In the genomic region with DNA sequence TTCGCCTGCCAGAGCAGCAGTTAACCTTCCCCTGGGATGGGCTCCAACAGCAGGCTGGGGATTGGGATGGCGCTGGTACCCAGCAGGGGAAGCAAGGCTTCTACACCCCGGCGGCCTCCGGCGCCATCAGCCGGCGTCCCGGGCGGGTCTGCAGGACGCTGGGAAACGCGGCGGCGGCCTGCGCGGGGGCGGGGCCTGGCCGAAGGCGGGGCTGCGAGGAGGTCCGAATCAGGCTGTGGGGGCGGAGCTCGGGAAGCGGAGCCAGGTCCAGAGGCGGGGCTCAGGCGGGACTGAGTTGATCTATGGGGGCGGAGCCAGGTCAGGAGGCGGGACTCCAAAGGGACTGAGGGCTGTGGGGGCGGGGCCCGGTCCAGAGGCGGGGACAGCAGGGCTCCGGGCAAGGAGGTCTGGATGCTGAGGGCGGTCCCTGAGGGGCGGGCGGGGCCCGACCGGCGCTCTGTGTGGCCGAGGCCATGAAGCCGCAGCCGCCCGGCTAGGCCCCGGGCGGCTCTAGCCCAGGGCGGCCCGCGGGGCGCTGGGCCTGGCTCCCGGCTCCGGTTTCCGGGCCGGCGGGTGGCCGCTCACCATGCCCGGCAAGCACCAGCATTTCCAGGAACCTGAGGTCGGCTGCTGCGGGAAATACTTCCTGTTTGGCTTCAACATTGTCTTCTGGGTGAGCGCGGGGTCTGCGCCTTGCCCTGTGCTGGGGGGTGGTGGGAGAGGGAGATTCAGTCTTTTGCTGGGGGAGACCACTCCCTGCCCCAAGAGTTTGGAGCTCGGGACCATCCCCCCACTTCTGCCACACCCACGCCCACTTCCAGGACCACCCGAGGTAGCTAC, we compare ENCODE assay signal across 8 cellular contexts. TPM values are rescaled to one million over a fixed set of nuclear protein-coding genes. Genes with fewer than 3 reads are reported as not detected.
A peak's percentile ranks its signal among the peaks of the same experiment; 100 is the strongest.
DNase-seq lines count a peak whose midpoint lies in the region; ATAC-seq, FAIRE-seq and TF ChIP-seq lines count a peak whose summit lies in the region.

A gene with protein sequence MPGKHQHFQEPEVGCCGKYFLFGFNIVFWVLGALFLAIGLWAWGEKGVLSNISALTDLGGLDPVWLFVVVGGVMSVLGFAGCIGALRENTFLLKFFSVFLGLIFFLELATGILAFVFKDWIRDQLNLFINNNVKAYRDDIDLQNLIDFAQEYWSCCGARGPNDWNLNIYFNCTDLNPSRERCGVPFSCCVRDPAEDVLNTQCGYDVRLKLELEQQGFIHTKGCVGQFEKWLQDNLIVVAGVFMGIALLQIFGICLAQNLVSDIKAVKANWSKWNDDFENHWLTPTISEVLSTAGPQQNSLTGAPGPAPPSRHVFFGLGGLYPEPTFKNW (plus strand): TSS at position 455 of the 840 bp plus-strand sequence. CDS start 132 bp downstream, at position 587.

- peak; percentile 87 for TF ChIP-seq POLR2A in H54 (IDR thresholded peaks at IDR 0.05; ENCODE audit: low read depth, low read length)

- no peaks in the 10 kb centered on the region for H3K4me1 ChIP-seq in RWPE2 (ENCODE audit: insufficient read depth, poor library complexity, severe bottlenecking)

- H3K9me3 ChIP-seq in RWPE2 (ENCODE audit: severe bottlenecking) = no peaks in the 10 kb centered on the region

- peaks cover 35% of the 10 kb centered on the region for H3K4me1 Mint-ChIP-seq in activated T-helper 2 cell treated with anti-CD3 and anti-CD28 coated beads, Interferon-gamma antibody, Interleukin-2, Interleukin-4, amounts not matched to agents 10 μg/mL and 5 μg/mL and 100 μg/mL, durations not matched to agents 14 hours and 24 hours and 36 hours (ENCODE audit: low read depth)
- H3K4me1 Mint-ChIP-seq in natural killer cell = peaks cover 29 to 57% of the 10 kb centered on the region in 2 donors

- H3K27ac Mint-ChIP-seq in activated T-helper 2 cell treated with anti-CD3 and anti-CD28 coated beads, Interferon-gamma antibody, Interleukin-2, Interleukin-4, amounts not matched to agents 10 μg/mL and 5 μg/mL and 100 μg/mL, durations not matched to agents 14 hours and 24 hours and 36 hours = peak within 1 kb of the TSS; percentile 86
- H3K27ac Mint-ChIP-seq in natural killer cell = peak within 1 kb of the TSS; percentile 72 to 84

- no peaks in the 10 kb centered on the region for H3K27me3 Mint-ChIP-seq in activated T-helper 2 cell treated with anti-CD3 and anti-CD28 coated beads, Interferon-gamma antibody, Interleukin-2, Interleukin-4, amounts not matched to agents 10 μg/mL and 5 μg/mL and 100 μg/mL, durations not matched to agents 14 hours and 24 hours and 36 hours (ENCODE audit: low read depth)
- H3K27me3 Mint-ChIP-seq in natural killer cell (ENCODE audit: low read depth in 2 of 2) = no peaks in the 10 kb centered on the region

- peak; percentile 99 for DNase-seq in ELF-1 (ENCODE audit: low read depth, low spot score)
- DNase-seq in H54 (ENCODE audit: insufficient read length, low spot score) = peak; percentile 97
- peak; percentile 100 for DNase-seq in LoVo (ENCODE audit: low spot score)
- DNase-seq in RWPE2 (ENCODE audit: low spot score) = peak; percentile 100
- peak; percentile 99 for DNase-seq in activated T-helper 2 cell treated with anti-CD3 and anti-CD28 coated beads, Interferon-gamma antibody, Interleukin-2, Interleukin-4, amounts not matched to agents 10 μg/mL and 5 μg/mL and 100 μg/mL, durations not matched to agents 14 hours and 24 hours and 36 hours (ENCODE audit: low spot score)
- DNase-seq in fibroblast of mammary gland (ENCODE audit: low read depth) = peak; percentile 97
- peak; percentile 96 for DNase-seq in natural killer cell
- peak; percentile 99 for DNase-seq in stimulated activated naive CD4-positive, alpha-beta T cell treated with Interleukin-2 at 50 U/mL for 16 hours (lab: John Stamatoyannopoulos, UW)

- H3K4me3 ChIP-seq in RWPE2 (ENCODE audit: severe bottlenecking) = peak within 1 kb of the TSS; percentile 51
- H3K4me3 ChIP-seq in fibroblast of mammary gland (ENCODE audit: control insufficient read depth, low read depth, low read length) = peak within 1 kb of the TSS; percentile 80

- intact Hi-C loops in activated T-helper 2 cell treated with anti-CD3 and anti-CD28 coated beads, Interferon-gamma antibody, Interleukin-2, Interleukin-4, amounts not matched to agents 10 μg/mL and 5 μg/mL and 100 μg/mL, durations not matched to agents 14 hours and 24 hours and 36 hours (cut with micrococcal nuclease) = loop anchor here (1.0 to 5.0 kb wide), 4 partner anchors 16 to 360 kb away; a partner anchor contains a TSS
- intact Hi-C loops in natural killer cell (cut with micrococcal nuclease) = no loop called here

- H3K36me3 ChIP-seq in RWPE2 (ENCODE audit: low read depth) = no peaks in the 10 kb centered on the region

- ATAC-seq in RWPE2 (ENCODE audit: low read depth) = peak; percentile 90
- peak; percentile 94 to 97 (median 95) for ATAC-seq in natural killer cell

- peak within 1 kb of the TSS; percentile 82 for H3K4me3 Mint-ChIP-seq in activated T-helper 2 cell treated with anti-CD3 and anti-CD28 coated beads, Interferon-gamma antibody, Interleukin-2, Interleukin-4, amounts not matched to agents 10 μg/mL and 5 μg/mL and 100 μg/mL, durations not matched to agents 14 hours and 24 hours and 36 hours (ENCODE audit: low read depth)
- H3K4me3 Mint-ChIP-seq in natural killer cell = peak within 1 kb of the TSS; percentile 90

- peak within 1 kb of the TSS; percentile 19 for H3K27ac ChIP-seq in RWPE2 (ENCODE audit: poor library complexity, severe bottlenecking)

- H3K9me3 Mint-ChIP-seq in activated T-helper 2 cell treated with anti-CD3 and anti-CD28 coated beads, Interferon-gamma antibody, Interleukin-2, Interleukin-4, amounts not matched to agents 10 μg/mL and 5 μg/mL and 100 μg/mL, durations not matched to agents 14 hours and 24 hours and 36 hours = no peaks in the 10 kb centered on the region
- no peaks in the 10 kb centered on the region for H3K9me3 Mint-ChIP-seq in natural killer cell

- TF ChIP-seq CTCF in RWPE2 (IDR thresholded peaks at IDR 0.05; ENCODE audit: poor library complexity, severe bottlenecking) (peak; percentile 52), fibroblast of mammary gland (conservative IDR thresholded peaks at IDR 0.05; ENCODE audit: control insufficient read depth, insufficient read depth, low read depth, low read length) (no peak), natural killer cell (IDR thresholded peaks at IDR 0.05) (no peak)

- peaks cover 10% of the 10 kb centered on the region for H3K36me3 Mint-ChIP-seq in activated T-helper 2 cell treated with anti-CD3 and anti-CD28 coated beads, Interferon-gamma antibody, Interleukin-2, Interleukin-4, amounts not matched to agents 10 μg/mL and 5 μg/mL and 100 μg/mL, durations not matched to agents 14 hours and 24 hours and 36 hours (ENCODE audit: low read depth)
- no peaks in the 10 kb centered on the region for H3K36me3 Mint-ChIP-seq in natural killer cell

- no peak for FAIRE-seq in H54 (lab: Jason Lieb, UNC)

- H3K27me3 ChIP-seq in RWPE2 (ENCODE audit: insufficient read depth, poor library complexity, severe bottlenecking) = no peaks in the 10 kb centered on the region

RNA-seq across cellular contexts. Expression of the gene that starts here (rescaled TPM):
- 32.7 and 33.9 TPM in 2 replicates for total RNA-seq in activated T-helper 2 cell treated with anti-CD3 and anti-CD28 coated beads, Interferon-gamma antibody, Interleukin-2, Interleukin-4, amounts not matched to agents 10 μg/mL and 5 μg/mL and 100 μg/mL, durations not matched to agents 14 hours and 24 hours and 36 hours
- 10 to 100 TPM; 24.1 to 29.4 (median 24.6) TPM for total RNA-seq in natural killer cell

Comparison
In these comparisons a context has a peak if more than half of its experiments do, and no peak if none do; other contexts are left out.
1. Peak in every context shown above with its lines: DNase-seq, ATAC-seq, H3K4me3 ChIP-seq and H3K27ac ChIP-seq.